Comparison of ENCODE assay signal across 21 cellular contexts in genomic region chr11:113104390-113105251, GRCh38.
DNase-seq lines count a peak whose midpoint lies in the region; ATAC-seq, FAIRE-seq and TF ChIP-seq lines count a peak whose summit lies in the region.
"Had no signal": no experiment of that assay in that cellular context is flagged by ENCODE, and none has a peak within 500 bp of the region (broad histone marks: within the 10 kb centered on the region; RNA-seq: fewer than 3 reads in every experiment).

No MANE protein-coding gene starts in this region.

- H4K8ac ChIP-seq in H1 (ENCODE audit: extremely low read depth, insufficient read depth, low read length) = no peak overlapping the region

- no peak overlapping the region for H2BK15ac ChIP-seq in H1 (ENCODE audit: low read length)

- H4K91ac ChIP-seq in H1 (replicated peaks; ENCODE audit: insufficient read length, low read length) = no peak overlapping the region

- H3K9me3 ChIP-seq in H1 (ENCODE audit: insufficient read depth in 2 of 2, low read depth in 1 of 2, low read length in 1 of 2) = no peaks in the 10 kb centered on the region
- H3K9me3 ChIP-seq: tibial artery had no signal

- 84% methylated on average over 8 of the region's 8 CpGs; no CpG with 5 or more reads in 1 of the 2 experiments for WGBS in H1 (ENCODE audit: extremely low coverage in 1 of 2, insufficient coverage in 1 of 2, insufficient read length in 1 of 2, insufficient replicate concordance in 2 of 2, low coverage in 1 of 2, low lambda C conversion rate in 2 of 2, missing lambda C conversion rate in 1 of 2), 2 experiments

- peak; percentile 24 for FAIRE-seq in H1 (lab: Jason Lieb, UNC)
- FAIRE-seq in islet of Langerhans (lab: Jason Lieb, UNC) = peak; percentile 13
- FAIRE-seq: colon had no signal

- TF ChIP-seq CTCF in H1 (IDR thresholded peaks at IDR 0.05; ENCODE audit: control extremely low read depth in 1 of 3, insufficient read depth in 1 of 3, low read depth in 1 of 3, low read length in 3 of 3) = no peak

- peak; percentile 30 for DNase-seq in NCI-H1417 treated with DMSO at 0.1 percent for 48 hours (lab: John Stamatoyannopoulos, UW)
- DNase-seq in H1 (ENCODE audit: low read depth in 1 of 2, low spot score in 2 of 2) = no peak
- DNase-seq in renal cortical epithelial cell (ENCODE audit: low read depth) = peak; percentile 8
- DNase-seq in GM19238 (ENCODE audit: insufficient read length, low spot score) = no peak
- DNase-seq in retina = no peak
- DNase-seq: activated CD8-positive, alpha-beta memory T cell treated with anti-CD3 and anti-CD28 coated beads, Interleukin-2, amount 50 U/mL, for 4 hours; activated naive CD8-positive, alpha-beta T cell treated with anti-CD3 and anti-CD28 coated beads, Interleukin-2, amount 10 ng/mL, durations not matched to agents 7 days and 5 days; effector memory CD8-positive, alpha-beta T cell; GF-D8; Karpas-422; left colon; NCI-H1105; NCI-H446; stimulated activated CD4-positive, alpha-beta T cell treated with anti-CD3 and anti-CD28 coated beads, Interleukin-4, amount 100 ng/mL, for 24 hours; stimulated activated naive CD4-positive, alpha-beta T cell treated with Interleukin-2 at 50 U/mL for 16 hours; tibial artery; WERI-Rb-1 had no signal

- no peak overlapping the region for H2BK120ac ChIP-seq in H1 (replicated peaks; ENCODE audit: low read depth, low read length)

- H3K23me2 ChIP-seq in H1 (ENCODE audit: low read depth, low read length) = no peaks in the 10 kb centered on the region

- H3K79me2 ChIP-seq in H1 (ENCODE audit: control insufficient read depth in 1 of 2, insufficient read depth in 2 of 2, low read length in 2 of 2) = no peaks in the 10 kb centered on the region

- no peak overlapping the region for H2BK5ac ChIP-seq in H1 (ENCODE audit: low read depth, low read length)

- no peak overlapping the region for H3K4me2 ChIP-seq in H1 (ENCODE audit: insufficient read depth in 1 of 2, low read depth in 2 of 2, low read length in 2 of 2)

- no peaks in the 10 kb centered on the region for H4K20me1 ChIP-seq in H1 (replicated peaks in 1 of 2; ENCODE audit: control insufficient read depth in 1 of 2, insufficient read depth in 2 of 2, low read length in 2 of 2)

- no peak overlapping the region for H3K27ac ChIP-seq in H1 (ENCODE audit: low read depth, low read length)
- H3K27ac ChIP-seq: tibial artery, WERI-Rb-1 had no signal

- no peak for ATAC-seq in GM18519 (IDR thresholded peaks at IDR 0.05; ENCODE audit: low FRiP score, unreplicated experiment)
- ATAC-seq: effector memory CD8-positive, alpha-beta T cell; left colon; SK-N-SH treated with all-trans-retinoic acid at 6 μM for 48 hours had no signal

- no peak overlapping the region for H3K14ac ChIP-seq in H1 (ENCODE audit: insufficient read length)

- H2AFZ ChIP-seq in H1 (ENCODE audit: low read length) = no peak overlapping the region

- no peak overlapping the region for H2BK12ac ChIP-seq in H1 (ENCODE audit: low read depth, low read length)

- no peak overlapping the region for H3K4me3 ChIP-seq in H1 (ENCODE audit: extremely low read depth in 1 of 4, insufficient read depth in 2 of 4, low read depth in 3 of 4, low read length in 4 of 4)
- H3K4me3 ChIP-seq: tibial artery had no signal

- H3K23ac ChIP-seq in H1 (ENCODE audit: insufficient read length) = no peak overlapping the region

- POLR2A ChIA-PET in H1 (lab: Charles Lee; ENCODE audit: partially characterized antibody) = no interaction called here

- H4K5ac ChIP-seq in H1 (ENCODE audit: insufficient read length, low read depth, low read length) = no peak overlapping the region

- no peaks in the 10 kb centered on the region for H3K27me3 ChIP-seq in H1 (replicated peaks in 1 of 4; ENCODE audit: control insufficient read depth in 3 of 4, extremely low read depth in 1 of 4, insufficient read depth in 3 of 4, low read length in 3 of 4)
- H3K27me3 ChIP-seq: tibial artery had no signal

- no peak overlapping the region for H2BK20ac ChIP-seq in H1 (ENCODE audit: low read length)

- peaks cover 0 to 4% (median 0%) of the 10 kb centered on the region in 4 experiments; a peak in 1 of 7 replicates for H3K4me1 ChIP-seq in H1 (replicated peaks in 1 of 4; ENCODE audit: control insufficient read depth in 3 of 4, insufficient read depth in 4 of 4, low read length in 3 of 4)
- H3K4me1 ChIP-seq: tibial artery had no signal

- no peak overlapping the region for H3K56ac ChIP-seq in H1 (replicated peaks; ENCODE audit: insufficient read length, low read depth, low read length)

- no peak overlapping the region for H3K9ac ChIP-seq in H1 (replicated peaks in 1 of 4; ENCODE audit: extremely low read depth in 1 of 4, low read depth in 3 of 4, low read length in 3 of 4)

- H3K79me1 ChIP-seq in H1 (ENCODE audit: low read depth, low read length) = no peaks in the 10 kb centered on the region

- TF ChIP-seq POLR2A in H1 (IDR thresholded peaks at IDR 0.05; ENCODE audit: control extremely low read depth in 1 of 2, low read depth in 2 of 2, low read length in 2 of 2) = no peak

- no peak for TF ChIP-seq EP300 in H1 (IDR thresholded peaks at IDR 0.05; ENCODE audit: borderline replicate concordance in 1 of 2, low read depth in 2 of 2, low read length in 2 of 2)

- no peak for TF ChIP-seq RAD21 in H1 (IDR thresholded peaks at IDR 0.05 in 1 of 2, conservative IDR thresholded peaks at IDR 0.05 in 1 of 2; ENCODE audit: low read depth in 2 of 2, low read length in 2 of 2)

- H3K36me3 ChIP-seq in H1 (ENCODE audit: control insufficient read depth in 2 of 4, insufficient read depth in 4 of 4, low read length in 3 of 4) = no peaks in the 10 kb centered on the region
- H3K36me3 ChIP-seq: tibial artery, WERI-Rb-1 had no signal

- no peak overlapping the region for H3K18ac ChIP-seq in H1 (ENCODE audit: extremely low read depth, low read length)

- CTCF ChIA-PET in H1 (lab: Charles Lee; ENCODE audit: partially characterized antibody) = interaction anchor here (0.6 to 1.8 kb wide), 4 partner anchors 10 to 517 kb away, joined by 3 to 10 read pairs (median 4); no protein-coding TSS in a partner anchor

- no peak overlapping the region for H3K4ac ChIP-seq in H1 (replicated peaks; ENCODE audit: insufficient read length, low read depth, low read length)

- H2AK5ac ChIP-seq in H1 (ENCODE audit: low read depth, low read length) = no peak overlapping the region

Comparison
In these comparisons a context has a peak if more than half of its experiments do, and no peak if none do; other contexts are left out.
1. DNase-seq: peak in NCI-H1417 treated with DMSO at 0.1 percent for 48 hours (single experiment) and renal cortical epithelial cell (single experiment); none in H1 (0 of 2), GM19238 (single experiment) and retina (single experiment).